In genomic region chr7:4621401-4621800, GRCh38 we compare ENCODE assay signal across 1 cellular context.
TF ChIP-seq lines count a peak whose summit lies in the region.

No MANE protein-coding gene starts in this region.

TF ChIP-seq in SK-N-SH treated with all-trans-retinoic acid at 6 μM for 48 hours, 23 proteins besides CTCF, POLR2A, EP300 and RAD21 (continued from another document):
- TF ChIP-seq OSR1 (CRISPR knock-in tag; IDR thresholded peaks at IDR 0.05) (no peak), TSHZ2 (CRISPR knock-in tag; IDR thresholded peaks at IDR 0.05) (no peak), PPARA (CRISPR knock-in tag; IDR thresholded peaks at IDR 0.05; ENCODE audit: borderline replicate concordance) (no peak), BACH2 (CRISPR knock-in tag; IDR thresholded peaks at IDR 0.05; ENCODE audit: borderline replicate concordance) (no peak), SNAI2 (CRISPR knock-in tag; IDR thresholded peaks at IDR 0.05) (no peak), ISL1 (CRISPR knock-in tag; IDR thresholded peaks at IDR 0.05) (no peak), CSDC2 (CRISPR knock-in tag; IDR thresholded peaks at IDR 0.05) (no peak), TOX (CRISPR knock-in tag; IDR thresholded peaks at IDR 0.05; ENCODE audit: borderline replicate concordance) (no peak)
